Comparison of ENCODE assay signal across 8 cellular contexts in genomic region chr6:27078734-27079357, GRCh38.
DNase-seq lines count a peak whose midpoint lies in the region; TF ChIP-seq lines count a peak whose summit lies in the region.

No MANE protein-coding gene starts in this region.

- no peaks in the 10 kb centered on the region for H3K36me3 ChIP-seq in HEK293 (ENCODE audit: control insufficient read depth in 2 of 2, insufficient read depth in 1 of 2, low read length in 2 of 2)

- DNase-seq in DMS79 treated with DMSO at 0.1 percent for 48 hours (lab: John Stamatoyannopoulos, UW) = peak; percentile 15
- DNase-seq in DMS79 (lab: John Stamatoyannopoulos, UW) = no peak
- peak; percentile 52 for DNase-seq in NCI-H1105 (lab: John Stamatoyannopoulos, UW)
- DNase-seq in SW 1271 (lab: John Stamatoyannopoulos, UW) = peak; percentile 49 to 79
- DNase-seq in brain pericyte (ENCODE audit: low read depth, low spot score) = peak; percentile 25
- DNase-seq in iPS-NIHi7 (ENCODE audit: extremely low spot score) = peak; percentile 61
- DNase-seq in stimulated activated CD4-positive, alpha-beta T cell treated with anti-CD3 and anti-CD28 coated beads, Interleukin-12 subunit alpha, Interleukin-12 subunit beta, amount 100 ng/mL, for 48 hours (ENCODE audit: low read depth in 2 of 3, low spot score in 1 of 3) = peak in 2 of 3 donors; percentile 18 to 35

- CTCF ChIA-PET in HEK293 (lab: Yijun Ruan, JAX) = interaction anchor here (0.6 to 3.8 kb wide), 23 partner anchors 9 to 1627 kb away, joined by 3 to 18 read pairs (median 5); no protein-coding TSS in a partner anchor

- POLR2A ChIA-PET in HEK293 (lab: Yijun Ruan, JAX) = interaction anchor here (1.3 kb wide), 1 partner anchor 484 kb away, joined by 6 read pairs; no protein-coding TSS in a partner anchor

- no peaks in the 10 kb centered on the region for H3K4me1 ChIP-seq in HEK293 (ENCODE audit: control insufficient read depth, insufficient read depth, low read length)

- H3K27ac ChIP-seq in HEK293 (ENCODE audit: extremely low read depth, low read depth, low read length) = no peak overlapping the region

- peak overlapping the region; percentile 52 for H3K4me3 ChIP-seq in HEK293 (ENCODE audit: low read depth, low read length)

- no peaks in the 10 kb centered on the region; the same call in 1 of the 2 replicates for H3K9me3 ChIP-seq in HEK293 (ENCODE audit: control insufficient read depth, insufficient read depth, low read depth, low read length)

- peak; percentile 79 for TF ChIP-seq CTCF in HEK293 (tag by site-specific recombination; IDR thresholded peaks at IDR 0.05)

TF ChIP-seq in HEK293, 187 proteins besides CTCF, POLR2A, EP300 and RAD21 (continues in another document):
- TF ChIP-seq, protein P1, sequence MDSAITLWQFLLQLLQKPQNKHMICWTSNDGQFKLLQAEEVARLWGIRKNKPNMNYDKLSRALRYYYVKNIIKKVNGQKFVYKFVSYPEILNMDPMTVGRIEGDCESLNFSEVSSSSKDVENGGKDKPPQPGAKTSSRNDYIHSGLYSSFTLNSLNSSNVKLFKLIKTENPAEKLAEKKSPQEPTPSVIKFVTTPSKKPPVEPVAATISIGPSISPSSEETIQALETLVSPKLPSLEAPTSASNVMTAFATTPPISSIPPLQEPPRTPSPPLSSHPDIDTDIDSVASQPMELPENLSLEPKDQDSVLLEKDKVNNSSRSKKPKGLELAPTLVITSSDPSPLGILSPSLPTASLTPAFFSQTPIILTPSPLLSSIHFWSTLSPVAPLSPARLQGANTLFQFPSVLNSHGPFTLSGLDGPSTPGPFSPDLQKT (IDR thresholded peaks at IDR 0.05; ENCODE audit: borderline replicate concordance, low read depth, low read length) = no peak
- peak; percentile 48; the same call in 1 of the 2 replicates for TF ChIP-seq ZBTB8A (tag by site-specific recombination; IDR thresholded peaks at IDR 0.05)
- TF ChIP-seq ZNF24 (tag by site-specific recombination; IDR thresholded peaks at IDR 0.05) = no peak
- TF ChIP-seq ZNF449 (tag by site-specific recombination; IDR thresholded peaks at IDR 0.05) = 0 out of 2 replicates have a peak, but pooled peaks have one; percentile 49
- no peak for TF ChIP-seq ZNF785 (tag by site-specific recombination; IDR thresholded peaks at IDR 0.05)
- 0 out of 2 replicates have a peak, but pooled peaks have one; percentile 18 for TF ChIP-seq ZNF768 (tag by site-specific recombination; IDR thresholded peaks at IDR 0.05)
- TF ChIP-seq ZXDB (tag by site-specific recombination; IDR thresholded peaks at IDR 0.05) = peak; percentile 27; the same call in 1 of the 2 replicates
- 0 out of 2 replicates have a peak, but pooled peaks have one; percentile 39 for TF ChIP-seq ZNF610 (tag by site-specific recombination; IDR thresholded peaks at IDR 0.05; ENCODE audit: borderline replicate concordance)
- no peak for TF ChIP-seq ZNF600 (tag by site-specific recombination; IDR thresholded peaks at IDR 0.05)
- TF ChIP-seq ZNF514 (tag by site-specific recombination; IDR thresholded peaks at IDR 0.05) = no peak
- TF ChIP-seq, protein P2, sequence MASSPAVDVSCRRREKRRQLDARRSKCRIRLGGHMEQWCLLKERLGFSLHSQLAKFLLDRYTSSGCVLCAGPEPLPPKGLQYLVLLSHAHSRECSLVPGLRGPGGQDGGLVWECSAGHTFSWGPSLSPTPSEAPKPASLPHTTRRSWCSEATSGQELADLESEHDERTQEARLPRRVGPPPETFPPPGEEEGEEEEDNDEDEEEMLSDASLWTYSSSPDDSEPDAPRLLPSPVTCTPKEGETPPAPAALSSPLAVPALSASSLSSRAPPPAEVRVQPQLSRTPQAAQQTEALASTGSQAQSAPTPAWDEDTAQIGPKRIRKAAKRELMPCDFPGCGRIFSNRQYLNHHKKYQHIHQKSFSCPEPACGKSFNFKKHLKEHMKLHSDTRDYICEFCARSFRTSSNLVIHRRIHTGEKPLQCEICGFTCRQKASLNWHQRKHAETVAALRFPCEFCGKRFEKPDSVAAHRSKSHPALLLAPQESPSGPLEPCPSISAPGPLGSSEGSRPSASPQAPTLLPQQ (tag by site-specific recombination; IDR thresholded peaks at IDR 0.05) = peak; percentile 46; the same call in 1 of the 2 replicates
- TF ChIP-seq SCRT2 (tag by site-specific recombination; IDR thresholded peaks at IDR 0.05) = peak; percentile 88
- TF ChIP-seq ZNF629 (tag by site-specific recombination; IDR thresholded peaks at IDR 0.05) = peak; percentile 50; the same call in 1 of the 2 replicates
- TF ChIP-seq, protein P3, sequence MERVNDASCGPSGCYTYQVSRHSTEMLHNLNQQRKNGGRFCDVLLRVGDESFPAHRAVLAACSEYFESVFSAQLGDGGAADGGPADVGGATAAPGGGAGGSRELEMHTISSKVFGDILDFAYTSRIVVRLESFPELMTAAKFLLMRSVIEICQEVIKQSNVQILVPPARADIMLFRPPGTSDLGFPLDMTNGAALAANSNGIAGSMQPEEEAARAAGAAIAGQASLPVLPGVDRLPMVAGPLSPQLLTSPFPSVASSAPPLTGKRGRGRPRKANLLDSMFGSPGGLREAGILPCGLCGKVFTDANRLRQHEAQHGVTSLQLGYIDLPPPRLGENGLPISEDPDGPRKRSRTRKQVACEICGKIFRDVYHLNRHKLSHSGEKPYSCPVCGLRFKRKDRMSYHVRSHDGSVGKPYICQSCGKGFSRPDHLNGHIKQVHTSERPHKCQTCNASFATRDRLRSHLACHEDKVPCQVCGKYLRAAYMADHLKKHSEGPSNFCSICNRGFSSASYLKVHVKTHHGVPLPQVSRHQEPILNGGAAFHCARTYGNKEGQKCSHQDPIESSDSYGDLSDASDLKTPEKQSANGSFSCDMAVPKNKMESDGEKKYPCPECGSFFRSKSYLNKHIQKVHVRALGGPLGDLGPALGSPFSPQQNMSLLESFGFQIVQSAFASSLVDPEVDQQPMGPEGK (tag by site-specific recombination; IDR thresholded peaks at IDR 0.05) = peak; percentile 47; the same call in 1 of the 2 replicates
- TF ChIP-seq ZNF654 (tag by site-specific recombination; IDR thresholded peaks at IDR 0.05; ENCODE audit: low read depth) = peak; percentile 96
- TF ChIP-seq ZNF311 (tag by site-specific recombination; IDR thresholded peaks at IDR 0.05; ENCODE audit: borderline replicate concordance) = no peak
- TF ChIP-seq KLF10 (tag by site-specific recombination; IDR thresholded peaks at IDR 0.05) = 0 out of 2 replicates have a peak, but pooled peaks have one; percentile 10
- TF ChIP-seq, protein P4, sequence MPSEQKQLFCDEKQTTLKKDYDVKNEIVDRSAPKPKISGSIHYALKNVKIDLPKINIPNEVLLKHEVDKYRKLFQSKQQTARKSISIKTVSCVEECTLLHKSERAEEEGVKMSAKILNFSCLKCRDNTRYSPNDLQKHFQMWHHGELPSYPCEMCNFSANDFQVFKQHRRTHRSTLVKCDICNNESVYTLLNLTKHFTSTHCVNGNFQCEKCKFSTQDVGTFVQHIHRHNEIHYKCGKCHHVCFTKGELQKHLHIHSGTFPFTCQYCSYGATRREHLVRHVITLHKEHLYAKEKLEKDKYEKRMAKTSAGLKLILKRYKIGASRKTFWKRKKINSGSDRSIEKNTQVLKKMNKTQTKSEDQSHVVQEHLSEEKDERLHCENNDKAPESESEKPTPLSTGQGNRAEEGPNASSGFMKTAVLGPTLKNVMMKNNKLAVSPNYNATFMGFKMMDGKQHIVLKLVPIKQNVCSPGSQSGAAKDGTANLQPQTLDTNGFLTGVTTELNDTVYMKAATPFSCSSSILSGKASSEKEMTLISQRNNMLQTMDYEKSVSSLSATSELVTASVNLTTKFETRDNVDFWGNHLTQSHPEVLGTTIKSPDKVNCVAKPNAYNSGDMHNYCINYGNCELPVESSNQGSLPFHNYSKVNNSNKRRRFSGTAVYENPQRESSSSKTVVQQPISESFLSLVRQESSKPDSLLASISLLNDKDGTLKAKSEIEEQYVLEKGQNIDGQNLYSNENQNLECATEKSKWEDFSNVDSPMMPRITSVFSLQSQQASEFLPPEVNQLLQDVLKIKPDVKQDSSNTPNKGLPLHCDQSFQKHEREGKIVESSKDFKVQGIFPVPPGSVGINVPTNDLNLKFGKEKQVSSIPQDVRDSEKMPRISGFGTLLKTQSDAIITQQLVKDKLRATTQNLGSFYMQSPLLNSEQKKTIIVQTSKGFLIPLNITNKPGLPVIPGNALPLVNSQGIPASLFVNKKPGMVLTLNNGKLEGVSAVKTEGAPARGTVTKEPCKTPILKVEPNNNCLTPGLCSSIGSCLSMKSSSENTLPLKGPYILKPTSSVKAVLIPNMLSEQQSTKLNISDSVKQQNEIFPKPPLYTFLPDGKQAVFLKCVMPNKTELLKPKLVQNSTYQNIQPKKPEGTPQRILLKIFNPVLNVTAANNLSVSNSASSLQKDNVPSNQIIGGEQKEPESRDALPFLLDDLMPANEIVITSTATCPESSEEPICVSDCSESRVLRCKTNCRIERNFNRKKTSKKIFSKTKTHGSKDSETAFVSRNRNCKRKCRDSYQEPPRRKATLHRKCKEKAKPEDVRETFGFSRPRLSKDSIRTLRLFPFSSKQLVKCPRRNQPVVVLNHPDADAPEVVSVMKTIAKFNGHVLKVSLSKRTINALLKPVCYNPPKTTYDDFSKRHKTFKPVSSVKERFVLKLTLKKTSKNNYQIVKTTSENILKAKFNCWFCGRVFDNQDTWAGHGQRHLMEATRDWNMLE (tag by site-specific recombination; conservative IDR thresholded peaks at IDR 0.05; ENCODE audit: low read depth) = 0 out of 2 replicates have a peak, but pooled peaks have one; percentile 18
- TF ChIP-seq ZNF433 (tag by site-specific recombination; IDR thresholded peaks at IDR 0.05; ENCODE audit: low read depth) = no peak
